Comparison of ENCODE assay signal across 1 cellular context in genomic region chr20:23133560-23133998, GRCh38.
TF ChIP-seq lines count a peak whose summit lies in the region.

No MANE protein-coding gene starts in this region.

TF ChIP-seq in K562, 482 proteins besides CTCF, POLR2A, EP300 and RAD21 (continued from another document and continues in another):
- TF ChIP-seq DMBX1 (CRISPR knock-in tag; IDR thresholded peaks at IDR 0.05; ENCODE audit: borderline replicate concordance) (peak; percentile 71), TFAM (CRISPR knock-in tag; conservative IDR thresholded peaks at IDR 0.05) (no peak), CREB5 (CRISPR knock-in tag; IDR thresholded peaks at IDR 0.05) (no peak), TBL1XR1 (IDR thresholded peaks at IDR 0.05; ENCODE audit: low read length in 2 of 2) (peak in 1 of 2 experiments; percentile 55; a peak in 1 of 4 replicates), CXXC5 (CRISPR knock-in tag; IDR thresholded peaks at IDR 0.05) (peak; percentile 42), RERE (CRISPR knock-in tag; IDR thresholded peaks at IDR 0.05; ENCODE audit: borderline replicate concordance) (0 out of 2 replicates have a peak, but pooled peaks have one; percentile 34), ZNF324 (CRISPR knock-in tag; IDR thresholded peaks at IDR 0.05) (no peak), SRSF9 (IDR thresholded peaks at IDR 0.05; ENCODE audit: borderline replicate concordance, low read depth, low read length) (no peak), MTA2 (IDR thresholded peaks at IDR 0.05; ENCODE audit: low read depth) (0 out of 2 replicates have a peak, but pooled peaks have one; percentile 17), HDAC2 (IDR thresholded peaks at IDR 0.05) (no peak), ZFPM2 (CRISPR knock-in tag; IDR thresholded peaks at IDR 0.05) (no peak), ELK1 (CRISPR knock-in tag; IDR thresholded peaks at IDR 0.05) (no peak), KLF6 (CRISPR knock-in tag; IDR thresholded peaks at IDR 0.05; ENCODE audit: borderline replicate concordance) (no peak), POLR2AphosphoS5 (IDR thresholded peaks at IDR 0.05; ENCODE audit: control insufficient read depth, insufficient read depth, low read depth, low read length) (peak; percentile 36; the same call in 1 of the 2 replicates), POLR2AphosphoS2 (IDR thresholded peaks at IDR 0.05; ENCODE audit: low read length) (no peak), NR2C1 (IDR thresholded peaks at IDR 0.05) (no peak), NR2C1 (tag; IDR thresholded peaks at IDR 0.05) (no peak), NFE2 (IDR thresholded peaks at IDR 0.05; ENCODE audit: low read depth) (no peak), COPS2 (conservative IDR thresholded peaks at IDR 0.05) (no peak), ERF (CRISPR knock-in tag; IDR thresholded peaks at IDR 0.05) (no peak), RCOR1 (IDR thresholded peaks at IDR 0.05; ENCODE audit: borderline replicate concordance in 1 of 2, low read depth in 2 of 2, low read length in 2 of 2) (peak in 1 of 2 experiments; percentile 41; a peak in 1 of 4 replicates), ZNF699 (CRISPR knock-in tag; IDR thresholded peaks at IDR 0.05; ENCODE audit: insufficient replicate concordance) (no peak), TGIF2 (CRISPR knock-in tag; IDR thresholded peaks at IDR 0.05) (no peak), SP2 (IDR thresholded peaks at IDR 0.05; ENCODE audit: extremely low read depth, low read depth, low read length, poor library complexity, severe bottlenecking) (no peak), SETDB1 (IDR thresholded peaks at IDR 0.05; ENCODE audit: low read length) (no peak), ZNF436 (CRISPR knock-in tag; IDR thresholded peaks at IDR 0.05) (no peak), CREM (IDR thresholded peaks at IDR 0.05; ENCODE audit: low read depth) (peak; percentile 30; the same call in 1 of the 2 replicates), ATF3 (IDR thresholded peaks at IDR 0.05) (no peak), ATF3 (CRISPR knock-in tag; conservative IDR thresholded peaks at IDR 0.05) (no peak), TFE3 (CRISPR knock-in tag; IDR thresholded peaks at IDR 0.05) (no peak), MAX (CRISPR knock-in tag; IDR thresholded peaks at IDR 0.05) (no peak), HDAC1 (IDR thresholded peaks at IDR 0.05) (no peak), ZNF263 (CRISPR knock-in tag; IDR thresholded peaks at IDR 0.05; ENCODE audit: borderline replicate concordance) (no peak), TCFL5 (CRISPR knock-in tag; conservative IDR thresholded peaks at IDR 0.05) (no peak), U2AF1 (optimal IDR thresholded peaks at IDR 0.05; ENCODE audit: low read depth, low read length) (no peak), ZNF253 (CRISPR knock-in tag; conservative IDR thresholded peaks at IDR 0.05) (no peak), FOSL1 (tag; conservative IDR thresholded peaks at IDR 0.05) (0 out of 2 replicates have a peak, but pooled peaks have one; percentile 4), CBX1 (IDR thresholded peaks at IDR 0.05; ENCODE audit: low read depth) (no peak), TBP (optimal IDR thresholded peaks at IDR 0.05; ENCODE audit: low read depth, low read length) (no peak), ZNF449 (CRISPR knock-in tag; IDR thresholded peaks at IDR 0.05) (no peak)
- TF ChIP-seq, protein P1, sequence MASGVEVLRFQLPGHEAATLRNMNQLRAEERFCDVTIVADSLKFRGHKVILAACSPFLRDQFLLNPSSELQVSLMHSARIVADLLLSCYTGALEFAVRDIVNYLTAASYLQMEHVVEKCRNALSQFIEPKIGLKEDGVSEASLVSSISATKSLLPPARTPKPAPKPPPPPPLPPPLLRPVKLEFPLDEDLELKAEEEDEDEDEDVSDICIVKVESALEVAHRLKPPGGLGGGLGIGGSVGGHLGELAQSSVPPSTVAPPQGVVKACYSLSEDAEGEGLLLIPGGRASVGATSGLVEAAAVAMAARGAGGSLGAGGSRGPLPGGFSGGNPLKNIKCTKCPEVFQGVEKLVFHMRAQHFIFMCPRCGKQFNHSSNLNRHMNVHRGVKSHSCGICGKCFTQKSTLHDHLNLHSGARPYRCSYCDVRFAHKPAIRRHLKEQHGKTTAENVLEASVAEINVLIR (CRISPR knock-in tag; IDR thresholded peaks at IDR 0.05), result no peak
- TF ChIP-seq, protein P2, sequence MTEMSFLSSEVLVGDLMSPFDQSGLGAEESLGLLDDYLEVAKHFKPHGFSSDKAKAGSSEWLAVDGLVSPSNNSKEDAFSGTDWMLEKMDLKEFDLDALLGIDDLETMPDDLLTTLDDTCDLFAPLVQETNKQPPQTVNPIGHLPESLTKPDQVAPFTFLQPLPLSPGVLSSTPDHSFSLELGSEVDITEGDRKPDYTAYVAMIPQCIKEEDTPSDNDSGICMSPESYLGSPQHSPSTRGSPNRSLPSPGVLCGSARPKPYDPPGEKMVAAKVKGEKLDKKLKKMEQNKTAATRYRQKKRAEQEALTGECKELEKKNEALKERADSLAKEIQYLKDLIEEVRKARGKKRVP (CRISPR knock-in tag; IDR thresholded peaks at IDR 0.05), result no peak
- TF ChIP-seq, protein P3, sequence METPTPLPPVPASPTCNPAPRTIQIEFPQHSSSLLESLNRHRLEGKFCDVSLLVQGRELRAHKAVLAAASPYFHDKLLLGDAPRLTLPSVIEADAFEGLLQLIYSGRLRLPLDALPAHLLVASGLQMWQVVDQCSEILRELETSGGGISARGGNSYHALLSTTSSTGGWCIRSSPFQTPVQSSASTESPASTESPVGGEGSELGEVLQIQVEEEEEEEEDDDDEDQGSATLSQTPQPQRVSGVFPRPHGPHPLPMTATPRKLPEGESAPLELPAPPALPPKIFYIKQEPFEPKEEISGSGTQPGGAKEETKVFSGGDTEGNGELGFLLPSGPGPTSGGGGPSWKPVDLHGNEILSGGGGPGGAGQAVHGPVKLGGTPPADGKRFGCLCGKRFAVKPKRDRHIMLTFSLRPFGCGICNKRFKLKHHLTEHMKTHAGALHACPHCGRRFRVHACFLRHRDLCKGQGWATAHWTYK (CRISPR knock-in tag; IDR thresholded peaks at IDR 0.05), result no peak
- TF ChIP-seq, protein P4, sequence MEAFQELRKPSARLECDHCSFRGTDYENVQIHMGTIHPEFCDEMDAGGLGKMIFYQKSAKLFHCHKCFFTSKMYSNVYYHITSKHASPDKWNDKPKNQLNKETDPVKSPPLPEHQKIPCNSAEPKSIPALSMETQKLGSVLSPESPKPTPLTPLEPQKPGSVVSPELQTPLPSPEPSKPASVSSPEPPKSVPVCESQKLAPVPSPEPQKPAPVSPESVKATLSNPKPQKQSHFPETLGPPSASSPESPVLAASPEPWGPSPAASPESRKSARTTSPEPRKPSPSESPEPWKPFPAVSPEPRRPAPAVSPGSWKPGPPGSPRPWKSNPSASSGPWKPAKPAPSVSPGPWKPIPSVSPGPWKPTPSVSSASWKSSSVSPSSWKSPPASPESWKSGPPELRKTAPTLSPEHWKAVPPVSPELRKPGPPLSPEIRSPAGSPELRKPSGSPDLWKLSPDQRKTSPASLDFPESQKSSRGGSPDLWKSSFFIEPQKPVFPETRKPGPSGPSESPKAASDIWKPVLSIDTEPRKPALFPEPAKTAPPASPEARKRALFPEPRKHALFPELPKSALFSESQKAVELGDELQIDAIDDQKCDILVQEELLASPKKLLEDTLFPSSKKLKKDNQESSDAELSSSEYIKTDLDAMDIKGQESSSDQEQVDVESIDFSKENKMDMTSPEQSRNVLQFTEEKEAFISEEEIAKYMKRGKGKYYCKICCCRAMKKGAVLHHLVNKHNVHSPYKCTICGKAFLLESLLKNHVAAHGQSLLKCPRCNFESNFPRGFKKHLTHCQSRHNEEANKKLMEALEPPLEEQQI (IDR thresholded peaks at IDR 0.05), result no peak
